ENCODE assay signal across 14 cellular contexts in the genomic region with DNA sequence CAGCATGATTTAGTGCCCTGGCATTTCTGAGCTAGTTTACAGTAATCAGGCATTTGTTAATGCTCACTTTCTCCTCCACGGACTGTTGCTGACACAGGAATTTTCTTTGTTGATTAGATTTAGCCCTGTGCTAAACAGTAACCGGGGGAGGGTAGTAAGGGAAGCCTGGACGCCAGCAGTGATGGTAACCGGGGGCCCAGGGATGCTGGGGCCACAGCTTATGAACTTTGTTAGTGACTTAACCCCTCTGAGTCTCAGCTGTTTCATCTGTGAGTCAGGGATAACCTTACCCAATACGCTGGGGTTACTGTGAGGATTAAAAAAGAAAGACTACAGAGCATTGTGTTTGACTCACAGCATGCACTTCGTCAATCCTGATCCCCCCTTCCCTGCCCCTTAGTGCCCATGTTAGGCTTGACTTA. TPM values are rescaled to one million over a fixed set of nuclear protein-coding genes. Genes with fewer than 3 reads are reported as not detected.
A peak's percentile ranks its signal among the peaks of the same experiment; 100 is the strongest.
DNase-seq lines count a peak whose midpoint lies in the region; ATAC-seq, FAIRE-seq and TF ChIP-seq lines count a peak whose summit lies in the region.
"Had no signal": no experiment of that assay in that cellular context is flagged by ENCODE, and none has a peak within 500 bp of the region (broad histone marks: within the 10 kb centered on the region; RNA-seq: fewer than 3 reads in every experiment).

No MANE protein-coding gene starts in this region.

- no peaks in the 10 kb centered on the region for H3K36me3 ChIP-seq in esophagus muscularis mucosa

- intact Hi-C loops in esophagus muscularis mucosa (cut with DNase I) = loop anchor here (10.0 kb wide), 1 partner anchor 206 kb away; no protein-coding TSS in a partner anchor

- FAIRE-seq in RCC 7860 (lab: Jason Lieb, UNC) = no peak
- FAIRE-seq: islet of Langerhans, urothelium cell line had no signal

- no peak for TF ChIP-seq EP300 in esophagus muscularis mucosa (IDR thresholded peaks at IDR 0.05)

- no peak for TF ChIP-seq CTCF in AG09319 (IDR thresholded peaks at IDR 0.05; ENCODE audit: low read depth, low read length)
- no peak for TF ChIP-seq CTCF in esophagus muscularis mucosa (IDR thresholded peaks at IDR 0.05)
- no peak for TF ChIP-seq CTCF in nephron (IDR thresholded peaks at IDR 0.05; ENCODE audit: unreplicated experiment in 3 of 3)

- H3K4me1 Mint-ChIP-seq in nephron = peaks cover 28% of the 10 kb centered on the region
- H3K4me1 Mint-ChIP-seq: CD14-positive monocyte had no signal

- peak overlapping the region; percentile 53 to 87 (median 55) for H3K27ac Mint-ChIP-seq in nephron
- H3K27ac Mint-ChIP-seq: CD14-positive monocyte had no signal

- DNase-seq in AG09319 (ENCODE audit: extremely low read depth, low read depth) = peak; percentile 43
- DNase-seq in RCC 7860 (ENCODE audit: low spot score) = peak; percentile 52
- DNase-seq in esophagus muscularis mucosa (ENCODE audit: extremely low spot score) = no peak
- DNase-seq in putamen (ENCODE audit: low spot score) = no peak
- no peak for DNase-seq in NCI-H774 (lab: John Stamatoyannopoulos, UW)
- no peak for DNase-seq in NCI-H1092 treated with DMSO at 0.1 percent for 48 hours (lab: John Stamatoyannopoulos, UW)
- DNase-seq: dorsolateral prefrontal cortex, NCI-H2081 treated with DMSO at 0.1 percent for 48 hours had no signal

- ATAC-seq in GM18870 (IDR thresholded peaks at IDR 0.05; ENCODE audit: unreplicated experiment) = no peak

- peak overlapping the region; percentile 56 to 76 (median 68) for H3K27ac ChIP-seq in esophagus muscularis mucosa (replicated peaks in 1 of 4)
- H3K27ac ChIP-seq: dorsolateral prefrontal cortex, VCaP had no signal

- 50% methylated on average over 5 of the region's 6 CpGs for WGBS in esophagus muscularis mucosa

- no peaks in the 10 kb centered on the region for H3K9me3 ChIP-seq in esophagus muscularis mucosa

- no peaks in the 10 kb centered on the region for H3K27me3 ChIP-seq in esophagus muscularis mucosa
- H3K27me3 ChIP-seq: dorsolateral prefrontal cortex had no signal

- H3K36me3 Mint-ChIP-seq in nephron (ENCODE audit: low read depth) = no peaks in the 10 kb centered on the region
- H3K36me3 Mint-ChIP-seq: CD14-positive monocyte had no signal

- H3K27me3 Mint-ChIP-seq in nephron (ENCODE audit: low read depth) = no peaks in the 10 kb centered on the region

- H3K4me3 Mint-ChIP-seq in nephron = no peak overlapping the region
- H3K4me3 Mint-ChIP-seq: CD14-positive monocyte had no signal

- no peak overlapping the region for H3K4me3 ChIP-seq in esophagus muscularis mucosa
- H3K4me3 ChIP-seq: dorsolateral prefrontal cortex had no signal

- TF ChIP-seq POLR2A in esophagus muscularis mucosa (IDR thresholded peaks at IDR 0.05; ENCODE audit: low read depth) = no peak

- H3K4me1 ChIP-seq in esophagus muscularis mucosa = peaks cover 3 to 79% (median 61%) of the 10 kb centered on the region in 4 donors

- H3K9me3 Mint-ChIP-seq in nephron = no peaks in the 10 kb centered on the region
- H3K9me3 Mint-ChIP-seq: CD14-positive monocyte had no signal

RNA-seq across cellular contexts. Expression of gene KLHL29, which starts 33.5 kb away (rescaled TPM):
- 10 to 100 TPM; 22.0 to 26.1 (median 23.4) TPM for total RNA-seq in esophagus muscularis mucosa

Comparison
In these comparisons a context has a peak if more than half of its experiments do, and no peak if none do; other contexts are left out.
1. DNase-seq: peak in AG09319 (single experiment) and RCC 7860 (single experiment); none in esophagus muscularis mucosa (single experiment), putamen (single experiment), NCI-H774 (single experiment) and NCI-H1092 treated with DMSO at 0.1 percent for 48 hours (single experiment).